2 cellular contexts compared by ENCODE assay signal in genomic region chr1:26844797-26845196, GRCh38. TPM values are rescaled to one million over a fixed set of nuclear protein-coding genes. Genes with fewer than 3 reads are reported as not detected.
"Had no signal": no experiment of that assay in that cellular context is flagged by ENCODE, and none has a peak within 500 bp of the region (broad histone marks: within the 10 kb centered on the region; RNA-seq: fewer than 3 reads in every experiment).

No MANE protein-coding gene starts in this region.

RNA-seq across cellular contexts. Expression of gene SFN, which starts 18.2 kb away (rescaled TPM):
- total RNA-seq: cardiac septum, cerebellum had no signal
